ENCODE assay signal across 8 cellular contexts in genomic region chr16:81797443-81797842, GRCh38.
DNase-seq lines count a peak whose midpoint lies in the region; ATAC-seq and TF ChIP-seq lines count a peak whose summit lies in the region.

No MANE protein-coding gene starts in this region.

- no peak overlapping the region for H3K4me3 Mint-ChIP-seq in activated naive CD8-positive, alpha-beta T cell treated with anti-CD3 and anti-CD28 coated beads, Interleukin-2, amount 50 U/mL, for 24 hours

- no peaks in the 10 kb centered on the region for H3K9me3 Mint-ChIP-seq in activated naive CD8-positive, alpha-beta T cell treated with anti-CD3 and anti-CD28 coated beads, Interleukin-2, amount 50 U/mL, for 24 hours

- DNase-seq in GM12865 (ENCODE audit: low read depth) = peak; percentile 94
- DNase-seq in activated naive CD8-positive, alpha-beta T cell treated with anti-CD3 and anti-CD28 coated beads, Interleukin-2, amount 50 U/mL, for 24 hours = peak; percentile 21
- DNase-seq in erythroblast (lab: John Stamatoyannopoulos, UW) = no peak
- no peak for DNase-seq in DMS153 (lab: John Stamatoyannopoulos, UW)
- no peak for DNase-seq in stimulated activated CD4-positive, alpha-beta T cell treated with anti-CD3 and anti-CD28 coated beads, Interleukin-12 subunit alpha, Interleukin-12 subunit beta, amount 100 ng/mL, for 4 hours
- no peak for DNase-seq in HuH-7 (ENCODE audit: low spot score)

- ATAC-seq in GM19467 (IDR thresholded peaks at IDR 0.05; ENCODE audit: unreplicated experiment) = peak; percentile 42
- ATAC-seq in HG03460 (IDR thresholded peaks at IDR 0.05; ENCODE audit: unreplicated experiment) = peak; percentile 52
- ATAC-seq in activated naive CD8-positive, alpha-beta T cell treated with anti-CD3 and anti-CD28 coated beads, Interleukin-2, amount 50 U/mL, for 24 hours = peak; percentile 51

- H3K4me1 Mint-ChIP-seq in activated naive CD8-positive, alpha-beta T cell treated with anti-CD3 and anti-CD28 coated beads, Interleukin-2, amount 50 U/mL, for 24 hours = peaks cover 34% of the 10 kb centered on the region

- peaks cover 2% of the 10 kb centered on the region for H3K36me3 Mint-ChIP-seq in activated naive CD8-positive, alpha-beta T cell treated with anti-CD3 and anti-CD28 coated beads, Interleukin-2, amount 50 U/mL, for 24 hours (ENCODE audit: low read depth)

- peak overlapping the region; percentile 63 for H3K4me3 ChIP-seq in GM12865 (ENCODE audit: low read depth, low read length)

- no peaks in the 10 kb centered on the region for H3K27me3 Mint-ChIP-seq in activated naive CD8-positive, alpha-beta T cell treated with anti-CD3 and anti-CD28 coated beads, Interleukin-2, amount 50 U/mL, for 24 hours

- no peak for TF ChIP-seq CTCF in GM12865 (IDR thresholded peaks at IDR 0.05; ENCODE audit: insufficient read depth, low read depth, low read length, missing control alignments)

- no peak for TF ChIP-seq POLR2A in erythroblast (IDR thresholded peaks at IDR 0.05; ENCODE audit: low read length)

- peak overlapping the region; percentile 61 for H3K27ac Mint-ChIP-seq in activated naive CD8-positive, alpha-beta T cell treated with anti-CD3 and anti-CD28 coated beads, Interleukin-2, amount 50 U/mL, for 24 hours

Comparison
In these comparisons a context has a peak if more than half of its experiments do, and no peak if none do; other contexts are left out.
1. DNase-seq: peak in GM12865 (single experiment) and activated naive CD8-positive, alpha-beta T cell treated with anti-CD3 and anti-CD28 coated beads, Interleukin-2, amount 50 U/mL, for 24 hours (single experiment); none in erythroblast (0 of 2), DMS153 (single experiment), stimulated activated CD4-positive, alpha-beta T cell treated with anti-CD3 and anti-CD28 coated beads, Interleukin-12 subunit alpha, Interleukin-12 subunit beta, amount 100 ng/mL, for 4 hours (single experiment) and HuH-7 (single experiment).
2. Peak in every context shown above with its lines, with median percentiles within 50 percentile points of each other: ATAC-seq.